In genomic region chr6:163331245-163331644, GRCh38 we compare ENCODE assay signal across 20 cellular contexts.
"Had no signal": no experiment of that assay in that cellular context is flagged by ENCODE, and none has a peak within 500 bp of the region (broad histone marks: within the 10 kb centered on the region; RNA-seq: fewer than 3 reads in every experiment).

No MANE protein-coding gene starts in this region.

- DNase-seq: activated CD4-positive, alpha-beta memory T cell treated with anti-CD3 and anti-CD28 coated beads for 36 hours; activated CD4-positive, alpha-beta T cell treated with anti-CD3 and anti-CD28 coated beads, Interleukin-2, amount 10 ng/mL, durations not matched to agents 7 days and 5 days; activated CD8-positive, alpha-beta memory T cell treated with anti-CD3 and anti-CD28 coated beads for 24 hours; activated T-cell treated with anti-CD3 and anti-CD28 coated beads, Interleukin-2, amount 50 U/mL, for 4 hours; body of pancreas; Karpas-422; MM.1S; NCI-H1105; NCI-H1436; NCI-H1694 treated with DMSO at 0.1 percent for 48 hours; NCI-H2029 treated with DMSO at 0.1 percent for 48 hours; NCI-H345; NCI-H510A treated with DMSO at 0.1 percent for 48 hours; NCI-H69; PC-3; SHP77 treated with DMSO at 0.1 percent for 48 hours had no signal

- H3K36me3 Mint-ChIP-seq: activated CD4-positive, alpha-beta memory T cell treated with anti-CD3 and anti-CD28 coated beads for 36 hours; activated naive CD4-positive, alpha-beta T cell treated with anti-CD3 and anti-CD28 coated beads, Interleukin-2, amount 50 U/mL, for 24 hours; WTC11 had no signal

- ATAC-seq: activated T-cell treated with anti-CD3 and anti-CD28 coated beads, Interleukin-2, amount 50 U/mL, for 4 hours; body of pancreas; PC-3; WTC11 had no signal

- H3K4me1 Mint-ChIP-seq: activated CD4-positive, alpha-beta T cell treated with anti-CD3 and anti-CD28 coated beads, Interleukin-2, amount 10 ng/mL, durations not matched to agents 7 days and 5 days; activated naive CD4-positive, alpha-beta T cell treated with anti-CD3 and anti-CD28 coated beads, Interleukin-2, amount 50 U/mL, for 24 hours had no signal

- H3K27ac ChIP-seq: ascending aorta, body of pancreas had no signal

- H3K9me3 Mint-ChIP-seq: activated CD4-positive, alpha-beta T cell treated with anti-CD3 and anti-CD28 coated beads, Interleukin-2, amount 10 ng/mL, durations not matched to agents 7 days and 5 days; activated naive CD4-positive, alpha-beta T cell treated with anti-CD3 and anti-CD28 coated beads, Interleukin-2, amount 50 U/mL, for 24 hours; activated T-cell treated with anti-CD3 and anti-CD28 coated beads, Interleukin-2, amount 50 U/mL, for 4 hours; T-helper 1 cell treated with Interleukin-12 subunit alpha and Interleukin-12 subunit beta and Interleukin-4 antibody, amounts not matched to agents 30 μg/mL and 1 μg/mL, for 36 hours had no signal

- H3K27ac Mint-ChIP-seq: activated CD4-positive, alpha-beta memory T cell treated with anti-CD3 and anti-CD28 coated beads for 36 hours; activated CD4-positive, alpha-beta T cell treated with anti-CD3 and anti-CD28 coated beads, Interleukin-2, amount 10 ng/mL, durations not matched to agents 7 days and 5 days; activated naive CD4-positive, alpha-beta T cell treated with anti-CD3 and anti-CD28 coated beads, Interleukin-2, amount 50 U/mL, for 24 hours; T-helper 1 cell treated with Interleukin-12 subunit alpha and Interleukin-12 subunit beta and Interleukin-4 antibody, amounts not matched to agents 30 μg/mL and 1 μg/mL, for 36 hours; WTC11 had no signal

- H3K4me3 Mint-ChIP-seq: activated CD4-positive, alpha-beta memory T cell treated with anti-CD3 and anti-CD28 coated beads for 36 hours; activated CD4-positive, alpha-beta T cell treated with anti-CD3 and anti-CD28 coated beads, Interleukin-2, amount 10 ng/mL, durations not matched to agents 7 days and 5 days; activated naive CD4-positive, alpha-beta T cell treated with anti-CD3 and anti-CD28 coated beads, Interleukin-2, amount 50 U/mL, for 24 hours; activated T-cell treated with anti-CD3 and anti-CD28 coated beads, Interleukin-2, amount 50 U/mL, for 4 hours; T-helper 1 cell treated with Interleukin-12 subunit alpha and Interleukin-12 subunit beta and Interleukin-4 antibody, amounts not matched to agents 30 μg/mL and 1 μg/mL, for 36 hours; WTC11 had no signal
